Comparison of ENCODE assay signal across 18 cellular contexts in genomic region chr12:52093346-52093745, GRCh38. TPM values are rescaled to one million over a fixed set of nuclear protein-coding genes. Genes with fewer than 3 reads are reported as not detected.
A peak's percentile ranks its signal among the peaks of the same experiment; 100 is the strongest.
DNase-seq lines count a peak whose midpoint lies in the region; ATAC-seq and TF ChIP-seq lines count a peak whose summit lies in the region.
"Had no signal": no experiment of that assay in that cellular context is flagged by ENCODE, and none has a peak within 500 bp of the region (broad histone marks: within the 10 kb centered on the region; RNA-seq: fewer than 3 reads in every experiment).

No MANE protein-coding gene starts in this region.

- H3K27ac Mint-ChIP-seq in endodermal cell, result peak overlapping the region; percentile 17
- H3K27ac Mint-ChIP-seq: B cell; CD4-positive, alpha-beta T cell; H9 had no signal

- H3K27me3 Mint-ChIP-seq in endodermal cell (ENCODE audit: insufficient read depth), result peaks cover 24% of the 10 kb centered on the region

- no peak overlapping the region for H3K9ac ChIP-seq in endodermal cell (ENCODE audit: extremely low read depth, low read length, poor library complexity, severe bottlenecking)

- no peaks in the 10 kb centered on the region for H3K9me3 Mint-ChIP-seq in endodermal cell
- H3K9me3 Mint-ChIP-seq: CD4-positive, alpha-beta T cell; H9 had no signal

- no peaks in the 10 kb centered on the region for H3K36me3 ChIP-seq in endodermal cell (ENCODE audit: control insufficient read depth, insufficient read depth, low read length)
- no peaks in the 10 kb centered on the region for H3K36me3 ChIP-seq in mucosa of descending colon (ENCODE audit: low read depth)
- H3K36me3 ChIP-seq in spleen, result no peaks in the 10 kb centered on the region

- DNase-seq in NCI-H69 (lab: John Stamatoyannopoulos, UW), result peak; percentile 76
- no peak for DNase-seq in endodermal cell
- no peak for DNase-seq in mucosa of descending colon
- peak; percentile 46 for DNase-seq in spleen
- DNase-seq in amniotic stem cell (lab: John Stamatoyannopoulos, UW), result no peak
- no peak for DNase-seq in sciatic nerve (ENCODE audit: low spot score)
- no peak for DNase-seq in KG1 (lab: John Stamatoyannopoulos, UW)
- DNase-seq: Calu3; CD4-positive, alpha-beta T cell; DMS53; H9; KBM-7; NCI-H1436; NCI-H2029 treated with DMSO at 0.1 percent for 48 hours; SHP77 treated with DMSO at 0.1 percent for 48 hours had no signal

- H3K27ac ChIP-seq in endodermal cell (ENCODE audit: low read depth, low read length), result no peak overlapping the region
- no peak overlapping the region for H3K27ac ChIP-seq in spleen

- WGBS in endodermal cell (ENCODE audit: insufficient coverage in 1 of 2, insufficient read length in 1 of 2), 2 experiments, result 94 to 98% methylated on average over 4 to 7 of the region's 7 CpGs
- WGBS in spleen, 5 donors, result 84 to 90% (median 86%) methylated on average over 7 of the region's 7 CpGs

- intact Hi-C loops in mucosa of descending colon (cut with DNase I, micrococcal nuclease) (no loop called here), spleen (cut with DNase I; ENCODE audit: low total_unique reads) (no loop called here), sciatic nerve (cut with DNase I) (no loop called here)

- no peaks in the 10 kb centered on the region for H3K9me3 ChIP-seq in endodermal cell (ENCODE audit: control insufficient read depth, low read length)
- no peaks in the 10 kb centered on the region for H3K9me3 ChIP-seq in mucosa of descending colon
- no peaks in the 10 kb centered on the region for H3K9me3 ChIP-seq in spleen

- H3K4me3 ChIP-seq in endodermal cell (ENCODE audit: low read length) (no peak overlapping the region), mucosa of descending colon (no peak overlapping the region), spleen (no peak overlapping the region)

- no peak overlapping the region for H3K4me3 Mint-ChIP-seq in endodermal cell
- H3K4me3 Mint-ChIP-seq: B cell; CD4-positive, alpha-beta T cell; H9 had no signal

- TF ChIP-seq CTCF in endodermal cell (conservative IDR thresholded peaks at IDR 0.05) (no peak), mucosa of descending colon (IDR thresholded peaks at IDR 0.05) (no peak), spleen (IDR thresholded peaks at IDR 0.05 in 8 of 11, conservative IDR thresholded peaks at IDR 0.05 in 3 of 11) (no peak)

- no peaks in the 10 kb centered on the region for H3K36me3 Mint-ChIP-seq in endodermal cell (ENCODE audit: low read depth)

- H3K4me1 ChIP-seq in endodermal cell (ENCODE audit: control insufficient read depth, insufficient read depth, low read length) (no peaks in the 10 kb centered on the region), mucosa of descending colon (ENCODE audit: low read depth) (peaks cover 15% of the 10 kb centered on the region), spleen (peaks cover 0 to 4% (median 0%) of the 10 kb centered on the region in 6 donors)

- H3K27me3 ChIP-seq in endodermal cell (ENCODE audit: control insufficient read depth, insufficient read depth, low read length, poor library complexity, severe bottlenecking) (no peaks in the 10 kb centered on the region), spleen (replicated peaks in 1 of 7) (peaks cover 0 to 32% (median 0%) of the 10 kb centered on the region in 7 donors)

- TF ChIP-seq POLR2A in spleen (IDR thresholded peaks at IDR 0.05), result no peak

- H3K4me1 Mint-ChIP-seq in endodermal cell, result no peaks in the 10 kb centered on the region

- ATAC-seq in mucosa of descending colon (peak; percentile 51), HG03442 (IDR thresholded peaks at IDR 0.05; ENCODE audit: unreplicated experiment) (no peak), sciatic nerve (no peak)

RNA-seq across cellular contexts. Expression of gene SMIM41, which starts 13.8 kb away (rescaled TPM):
- total RNA-seq in endodermal cell (not detected), mucosa of descending colon (under 1 TPM in 2 of 3 donors, not detected in 1; 0.32 to 0.41 TPM), spleen (1 to 10 TPM in 6 of 7 donors, under 1 TPM in 1; 0.64 to 8.1 (median 4.9) TPM), sciatic nerve (12.4 TPM)
- polyA plus RNA-seq in endodermal cell (2013, experiment 1 of 2), result not detected
- polyA plus RNA-seq in endodermal cell (2013, experiment 2 of 2), result not detected
- 1 to 10 TPM in 2 of 3 donors, under 1 TPM in 1; 0.85 to 1.7 (median 1.1) TPM for polyA plus RNA-seq in spleen
- total RNA-seq: B cell; Calu3; CD4-positive, alpha-beta T cell; H9; M059J had no signal

RNA-seq across cellular contexts. Expression of gene ATG101, which starts 23.6 kb away (rescaled TPM):
- total RNA-seq in endodermal cell (10 to 100 TPM; 32.1 TPM), mucosa of descending colon (10 to 100 TPM; 30.1 to 37.5 (median 33.0) TPM), spleen (10 to 100 TPM; 23.5 to 40.1 (median 32.3) TPM), sciatic nerve (28.2 TPM)
- polyA plus RNA-seq in endodermal cell (2013, experiment 1 of 2), result 22.8 TPM
- 18.9 TPM for polyA plus RNA-seq in endodermal cell (2013, experiment 2 of 2)
- polyA plus RNA-seq in spleen, result 10 to 100 TPM; 32.0 to 81.1 (median 35.3) TPM

RNA-seq across cellular contexts. Expression of gene NR4A1, which starts 42.1 kb away (rescaled TPM):
- total RNA-seq in endodermal cell, result 10 to 100 TPM; 17.7 to 18.4 TPM
- 21.3 TPM for polyA plus RNA-seq in endodermal cell (2013, experiment 1 of 2)
- polyA plus RNA-seq in endodermal cell (2013, experiment 2 of 2), result 17.6 TPM
- total RNA-seq in mucosa of descending colon, result 100 to 1,000 TPM in 1 of 3 donors, 10 to 100 TPM in 2; 16.2 to 123 (median 44.6) TPM
- 100 to 1,000 TPM in 1 of 7 donors, 10 to 100 TPM in 6; 12.0 to 113 (median 58.4) TPM for total RNA-seq in spleen
- 10 to 100 TPM; 11.8 to 43.5 (median 13.7) TPM for polyA plus RNA-seq in spleen
- 688 TPM for total RNA-seq in sciatic nerve

Comparison
In these comparisons a context has a peak if more than half of its experiments do, and no peak if none do; other contexts are left out.
1. DNase-seq: peak in NCI-H69 (single experiment) and spleen (single experiment); none in endodermal cell (single experiment), mucosa of descending colon (0 of 3), amniotic stem cell (single experiment), sciatic nerve (single experiment) and KG1 (single experiment).